Comparison of ENCODE assay signal across 1 cellular context in the genomic region with DNA sequence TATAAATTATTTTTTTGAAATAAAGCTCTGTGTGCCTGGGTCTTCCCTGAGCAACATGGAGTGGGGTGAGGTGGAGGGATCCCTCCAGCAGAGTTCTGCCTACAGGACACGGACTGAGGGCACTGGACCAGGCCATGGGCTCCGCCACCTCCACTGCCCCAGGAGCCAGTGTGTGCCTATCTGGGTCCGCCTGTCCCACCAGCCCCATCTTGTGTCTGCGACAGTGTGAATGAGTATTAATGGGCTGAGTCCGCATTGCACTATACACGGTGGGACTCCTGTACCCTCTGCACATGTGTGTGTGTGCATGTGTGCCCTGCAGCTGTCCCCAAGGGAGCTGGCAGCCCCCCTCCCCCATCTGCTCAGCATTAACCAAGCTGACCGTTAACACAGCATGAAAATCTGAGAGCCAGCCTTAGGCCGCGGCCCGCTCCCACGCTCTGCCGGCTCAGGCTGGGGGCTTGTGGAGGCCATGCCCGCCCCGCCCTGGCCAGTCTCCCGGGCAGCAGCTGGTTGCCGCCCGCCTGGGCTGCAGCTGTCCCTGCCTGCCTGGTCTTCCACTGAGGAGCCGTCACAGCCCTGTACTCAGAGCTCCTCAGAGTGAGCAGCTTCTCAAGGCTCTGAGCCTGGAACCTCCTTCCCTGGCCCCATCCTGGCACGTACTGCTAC.
TF ChIP-seq lines count a peak whose summit lies in the region.

No MANE protein-coding gene starts in this region.

TF ChIP-seq in IMR-90, 13 proteins besides CTCF, POLR2A, EP300 and RAD21 (continued from another document):
- TF ChIP-seq, protein P1, sequence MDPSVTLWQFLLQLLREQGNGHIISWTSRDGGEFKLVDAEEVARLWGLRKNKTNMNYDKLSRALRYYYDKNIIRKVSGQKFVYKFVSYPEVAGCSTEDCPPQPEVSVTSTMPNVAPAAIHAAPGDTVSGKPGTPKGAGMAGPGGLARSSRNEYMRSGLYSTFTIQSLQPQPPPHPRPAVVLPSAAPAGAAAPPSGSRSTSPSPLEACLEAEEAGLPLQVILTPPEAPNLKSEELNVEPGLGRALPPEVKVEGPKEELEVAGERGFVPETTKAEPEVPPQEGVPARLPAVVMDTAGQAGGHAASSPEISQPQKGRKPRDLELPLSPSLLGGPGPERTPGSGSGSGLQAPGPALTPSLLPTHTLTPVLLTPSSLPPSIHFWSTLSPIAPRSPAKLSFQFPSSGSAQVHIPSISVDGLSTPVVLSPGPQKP (IDR thresholded peaks at IDR 0.05; ENCODE audit: borderline replicate concordance, low read depth, low read length): no peak
- TF ChIP-seq BHLHE40 (IDR thresholded peaks at IDR 0.05; ENCODE audit: low read depth, low read length) (no peak), CHD1 (IDR thresholded peaks at IDR 0.05; ENCODE audit: low read depth, low read length) (no peak), CEBPB (IDR thresholded peaks at IDR 0.05; ENCODE audit: low read depth, low read length) (no peak), RFX5 (IDR thresholded peaks at IDR 0.05; ENCODE audit: low read depth, low read length) (no peak), SMC3 (IDR thresholded peaks at IDR 0.05; ENCODE audit: low read depth, low read length) (no peak), NFE2L2 (IDR thresholded peaks at IDR 0.05; ENCODE audit: low read depth, low read length) (no peak), MXI1 (IDR thresholded peaks at IDR 0.05; ENCODE audit: borderline replicate concordance, low read depth, low read length) (no peak)
- TF ChIP-seq, protein P2, sequence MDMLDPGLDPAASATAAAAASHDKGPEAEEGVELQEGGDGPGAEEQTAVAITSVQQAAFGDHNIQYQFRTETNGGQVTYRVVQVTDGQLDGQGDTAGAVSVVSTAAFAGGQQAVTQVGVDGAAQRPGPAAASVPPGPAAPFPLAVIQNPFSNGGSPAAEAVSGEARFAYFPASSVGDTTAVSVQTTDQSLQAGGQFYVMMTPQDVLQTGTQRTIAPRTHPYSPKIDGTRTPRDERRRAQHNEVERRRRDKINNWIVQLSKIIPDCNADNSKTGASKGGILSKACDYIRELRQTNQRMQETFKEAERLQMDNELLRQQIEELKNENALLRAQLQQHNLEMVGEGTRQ (IDR thresholded peaks at IDR 0.05; ENCODE audit: low read depth, low read length): no peak
